Comparison of ENCODE assay signal across 26 cellular contexts in genomic region chr2:102091121-102091520, GRCh38. TPM values are rescaled to one million over a fixed set of nuclear protein-coding genes. Genes with fewer than 3 reads are reported as not detected.
DNase-seq lines count a peak whose midpoint lies in the region; ATAC-seq, FAIRE-seq and TF ChIP-seq lines count a peak whose summit lies in the region.
"Had no signal": no experiment of that assay in that cellular context is flagged by ENCODE, and none has a peak within 500 bp of the region (broad histone marks: within the 10 kb centered on the region; RNA-seq: fewer than 3 reads in every experiment).

No MANE protein-coding gene starts in this region.

- H3K27me3 ChIP-seq in endothelial cell of umbilical vein (ENCODE audit: control insufficient read depth in 2 of 2, insufficient read depth in 2 of 2, low read length in 2 of 2), result no peaks in the 10 kb centered on the region
- no peaks in the 10 kb centered on the region for H3K27me3 ChIP-seq in upper lobe of left lung
- H3K27me3 ChIP-seq: BE2C, BLaER1 had no signal

- H2AFZ ChIP-seq in endothelial cell of umbilical vein (ENCODE audit: low read depth, low read length) (no peak overlapping the region), OCI-LY7 (ENCODE audit: low read length) (no peak overlapping the region)

- H3K27ac ChIP-seq in VCaP, result peak overlapping the region; percentile 19; the same call in 1 of the 2 replicates
- H3K27ac ChIP-seq in endothelial cell of umbilical vein (ENCODE audit: insufficient read depth, low read depth, low read length), result no peak overlapping the region
- H3K27ac ChIP-seq in upper lobe of left lung, result no peak overlapping the region
- no peak overlapping the region for H3K27ac ChIP-seq in OCI-LY7 (ENCODE audit: low read depth, low read length, poor library complexity, severe bottlenecking)
- H3K27ac ChIP-seq: BLaER1 had no signal

- TF ChIP-seq EP300 in upper lobe of left lung (IDR thresholded peaks at IDR 0.05), result no peak

- H4K20me1 ChIP-seq in endothelial cell of umbilical vein (replicated peaks; ENCODE audit: control insufficient read depth, extremely low read depth, insufficient read depth, low read length), result no peaks in the 10 kb centered on the region
- H4K20me1 ChIP-seq in OCI-LY7 (ENCODE audit: insufficient read depth, low read length), result no peaks in the 10 kb centered on the region
- H4K20me1 ChIP-seq: BLaER1 had no signal

- no peak overlapping the region for H3K4me2 ChIP-seq in endothelial cell of umbilical vein (ENCODE audit: insufficient read depth, low read length)
- no peak overlapping the region for H3K4me2 ChIP-seq in OCI-LY7 (ENCODE audit: low read length)
- H3K4me2 ChIP-seq: BLaER1 had no signal

- DNase-seq in endothelial cell of umbilical vein (ENCODE audit: low read depth, low spot score) (no peak), mucosa of descending colon (no peak), upper lobe of left lung (no peak), OCI-LY7 (ENCODE audit: low spot score) (no peak), LoVo (ENCODE audit: low spot score) (no peak)
- DNase-seq: 8988T; ACHN; BE2C; C1 segment of cervical spinal cord; CD4-positive, alpha-beta memory T cell; CD4-positive, CD25-positive, alpha-beta regulatory T cell; CD8-positive, alpha-beta memory T cell; COR-L47; DMS 273 treated with DMSO at 0.1 percent for 48 hours; DMS153; DMS53; DMS79; DND-41; EL; GDM1 had no signal

- BruUV-seq in endothelial cell of umbilical vein (replicated peaks; lab: Mats Ljungman, UMichigan) (no TSS peak), OCI-LY7 (replicated peaks; lab: Mats Ljungman, UMichigan) (no TSS peak)

- peak; percentile 38 for FAIRE-seq in endothelial cell of umbilical vein (lab: Jason Lieb, UNC)
- FAIRE-seq: A204.1, GM12878, GM12892 had no signal

- ATAC-seq in mucosa of descending colon, result peak; percentile 65
- ATAC-seq in upper lobe of left lung (ENCODE audit: low FRiP score in 2 of 2), result no peak
- ATAC-seq: GM12878 had no signal

- H3K9ac ChIP-seq in endothelial cell of umbilical vein (replicated peaks; ENCODE audit: extremely low read depth, insufficient read depth, low read length), result no peak overlapping the region
- H3K9ac ChIP-seq: BLaER1 had no signal

- TF ChIP-seq CTCF in VCaP (conservative IDR thresholded peaks at IDR 0.05) (no peak), endothelial cell of umbilical vein (IDR thresholded peaks at IDR 0.05; ENCODE audit: extremely low read depth in 1 of 2, insufficient read depth in 1 of 2, low read depth in 1 of 2, low read length in 2 of 2) (no peak), mucosa of descending colon (IDR thresholded peaks at IDR 0.05) (no peak), upper lobe of left lung (IDR thresholded peaks at IDR 0.05) (no peak), OCI-LY7 (conservative IDR thresholded peaks at IDR 0.05; ENCODE audit: low read length) (no peak)

- H3K4me3 ChIP-seq in endothelial cell of umbilical vein (replicated peaks in 1 of 3; ENCODE audit: insufficient read depth in 1 of 3, low read depth in 1 of 3, low read length in 3 of 3), result no peak overlapping the region
- H3K4me3 ChIP-seq in mucosa of descending colon, result no peak overlapping the region
- no peak overlapping the region for H3K4me3 ChIP-seq in upper lobe of left lung
- H3K4me3 ChIP-seq in OCI-LY7 (ENCODE audit: low read depth, low read length, poor library complexity, severe bottlenecking), result no peak overlapping the region
- H3K4me3 ChIP-seq: BLaER1, GM12878 had no signal

- no peaks in the 10 kb centered on the region for H3K9me3 ChIP-seq in endothelial cell of umbilical vein (replicated peaks; ENCODE audit: control insufficient read depth, insufficient read depth, low read length)
- no peaks in the 10 kb centered on the region for H3K9me3 ChIP-seq in mucosa of descending colon
- H3K9me3 ChIP-seq in upper lobe of left lung, result no peaks in the 10 kb centered on the region
- no peaks in the 10 kb centered on the region for H3K9me3 ChIP-seq in OCI-LY7 (ENCODE audit: low read length)
- H3K9me3 ChIP-seq: BE2C had no signal

- no peak for TF ChIP-seq POLR2A in endothelial cell of umbilical vein (IDR thresholded peaks at IDR 0.05; ENCODE audit: low read depth, low read length)
- TF ChIP-seq POLR2A in upper lobe of left lung (IDR thresholded peaks at IDR 0.05), result no peak

- H3K4me1 ChIP-seq in endothelial cell of umbilical vein (ENCODE audit: control insufficient read depth, extremely low read depth, insufficient read depth, low read length) (peaks cover 7% of the 10 kb centered on the region), mucosa of descending colon (ENCODE audit: low read depth) (no peaks in the 10 kb centered on the region), upper lobe of left lung (peaks cover 8 to 14% (median 9%) of the 10 kb centered on the region in 4 donors), OCI-LY7 (ENCODE audit: insufficient read depth, low read length, poor library complexity, severe bottlenecking) (no peaks in the 10 kb centered on the region)
- H3K4me1 ChIP-seq: BE2C had no signal

- CTCF ChIA-PET in endothelial cell of umbilical vein (lab: Charles Lee), result interaction anchor here (1.8 to 2.2 kb wide), 2 partner anchors 13 to 149 kb away, joined by 4 to 7 read pairs; no protein-coding TSS in a partner anchor
- CTCF ChIA-PET in OCI-LY7 (lab: Charles Lee; ENCODE audit: unreplicated experiment), result no interaction called here

- no peaks in the 10 kb centered on the region for H3K79me2 ChIP-seq in endothelial cell of umbilical vein (ENCODE audit: control insufficient read depth, insufficient read depth, low read length)
- no peaks in the 10 kb centered on the region for H3K79me2 ChIP-seq in OCI-LY7 (ENCODE audit: insufficient read depth, low read depth, low read length)

- H3K9me2 ChIP-seq in OCI-LY7 (ENCODE audit: insufficient read depth, low read length), result no peaks in the 10 kb centered on the region

- POLR2A ChIA-PET in endothelial cell of umbilical vein (lab: Charles Lee), result no interaction called here
- POLR2A ChIA-PET in OCI-LY7 (lab: Charles Lee), result no interaction called here

- intact Hi-C loops in endothelial cell of umbilical vein (cut with micrococcal nuclease), result no loop called here
- intact Hi-C loops in mucosa of descending colon (cut with DNase I, micrococcal nuclease), result no loop called here
- intact Hi-C loops in OCI-LY7 (cut with micrococcal nuclease; ENCODE audit: unreplicated experiment), result no loop called here

- no peaks in the 10 kb centered on the region for H3K36me3 ChIP-seq in endothelial cell of umbilical vein (ENCODE audit: control insufficient read depth in 2 of 2, extremely low read depth in 1 of 2, insufficient read depth in 2 of 2, low read length in 2 of 2)
- H3K36me3 ChIP-seq in mucosa of descending colon (ENCODE audit: low read depth), result no peaks in the 10 kb centered on the region
- no peaks in the 10 kb centered on the region for H3K36me3 ChIP-seq in upper lobe of left lung
- no peaks in the 10 kb centered on the region for H3K36me3 ChIP-seq in OCI-LY7 (ENCODE audit: insufficient read depth, low read length)
- H3K36me3 ChIP-seq: BE2C, BLaER1 had no signal

- H3K9me1 ChIP-seq in endothelial cell of umbilical vein (replicated peaks; ENCODE audit: control insufficient read depth, extremely low read depth, insufficient read depth, low read length), result no peaks in the 10 kb centered on the region

- dilution Hi-C loops in endothelial cell of umbilical vein (cut with MboI; ENCODE audit: extremely low pct_ligation_motif_present, low sequenced_read_pairs), result no loop called here

TF ChIP-seq in endothelial cell of umbilical vein, 7 proteins besides CTCF, POLR2A, EP300 and RAD21:
- TF ChIP-seq MYC (IDR thresholded peaks at IDR 0.05; ENCODE audit: low read depth, low read length), result no peak
- no peak for TF ChIP-seq MAX (IDR thresholded peaks at IDR 0.05; ENCODE audit: insufficient read depth, insufficient read length)
- TF ChIP-seq GATA2 (IDR thresholded peaks at IDR 0.05; ENCODE audit: insufficient read depth, insufficient read length, low read depth, low read length), result no peak
- TF ChIP-seq POLR2AphosphoS5 (IDR thresholded peaks at IDR 0.05; ENCODE audit: insufficient read depth, low read depth, low read length), result no peak
- TF ChIP-seq JUN (IDR thresholded peaks at IDR 0.05; ENCODE audit: borderline replicate concordance, insufficient read depth, insufficient read length, low read depth), result no peak
- no peak for TF ChIP-seq FOS (IDR thresholded peaks at IDR 0.05; ENCODE audit: borderline replicate concordance, insufficient read depth, low read length)
- no peak for TF ChIP-seq EZH2 (IDR thresholded peaks at IDR 0.05; ENCODE audit: borderline replicate concordance, low read depth, low read length, severe bottlenecking)

RNA-seq across cellular contexts. Expression of gene IL1R1, which starts 51.4 kb away (rescaled TPM):
- 2.9 and 5.5 TPM in 2 replicates for total RNA-seq in endothelial cell of umbilical vein
- polyA plus RNA-seq in endothelial cell of umbilical vein, result 5.4 and 5.6 TPM in 2 replicates
- 4.9 TPM in 2 replicates for polyA plus RNA-seq in endothelial cell of umbilical vein (2011; cell fraction: cytosol; rRNA removed)
- 4.0 and 4.1 TPM in 2 replicates for polyA plus RNA-seq in endothelial cell of umbilical vein (2011; cell fraction: nucleus; rRNA removed)
- 2.0 and 2.4 TPM in 2 replicates for polyA plus RNA-seq in endothelial cell of umbilical vein (2012)
- polyA minus RNA-seq in endothelial cell of umbilical vein, result 6.6 and 7.1 TPM in 2 replicates
- polyA minus RNA-seq in endothelial cell of umbilical vein (2011; cell fraction: cytosol; rRNA and poly(A)+ RNA removed), result 0.31 TPM
- polyA minus RNA-seq in endothelial cell of umbilical vein (2011; cell fraction: nucleus; rRNA and poly(A)+ RNA removed), result 1.9 and 2.6 TPM in 2 replicates
- total RNA-seq in mucosa of descending colon, result 10 to 100 TPM; 17.8 to 40.1 (median 39.1) TPM
- total RNA-seq in upper lobe of left lung, result 100 to 1,000 TPM in 3 of 6 donors, 10 to 100 TPM in 3; 48.2 to 148 (median 111) TPM
- total RNA-seq in OCI-LY7 (2014; rRNA removed; shearing (Covaris generic)), result not detected in 2 replicates
- not detected in 2 replicates for total RNA-seq in OCI-LY7 (2022)
- total RNA-seq: G401 had no signal
